21 cellular contexts compared by ENCODE assay signal in genomic region chr15:64810499-64811326, GRCh38. TPM values are rescaled to one million over a fixed set of nuclear protein-coding genes. Genes with fewer than 3 reads are reported as not detected.
A peak's percentile ranks its signal among the peaks of the same experiment; 100 is the strongest.
DNase-seq lines count a peak whose midpoint lies in the region; ATAC-seq and TF ChIP-seq lines count a peak whose summit lies in the region.
"Had no signal": no experiment of that assay in that cellular context is flagged by ENCODE, and none has a peak within 500 bp of the region (broad histone marks: within the 10 kb centered on the region; RNA-seq: fewer than 3 reads in every experiment).

No MANE protein-coding gene starts in this region.

- TF ChIP-seq CTCF in WTC11 (IDR thresholded peaks at IDR 0.05): no peak

- DNase-seq in GM23248 (no peak), WTC11 (ENCODE audit: low spot score) (peak; percentile 57), iPS-NIHi11 (ENCODE audit: low spot score) (peak; percentile 18), LoVo (ENCODE audit: low spot score) (no peak), NCI-H345 (lab: John Stamatoyannopoulos, UW) (no peak)
- DNase-seq: NCI-H1436 treated with DMSO at 0.1 percent for 48 hours had no signal

- H3K27ac ChIP-seq in GM23248 (no peak overlapping the region), stomach smooth muscle (ENCODE audit: low read length) (peak overlapping the region; percentile 98)
- H3K27ac ChIP-seq: heart right ventricle had no signal

- H3K4me3 ChIP-seq in GM23248 (no peak overlapping the region), stomach smooth muscle (ENCODE audit: low read length in 2 of 2) (peak overlapping the region in 1 of 2 donors; percentile 35)
- H3K4me3 ChIP-seq: heart right ventricle, MG63, Peyer's patch had no signal

- peaks cover 83% of the 10 kb centered on the region for H3K4me1 Mint-ChIP-seq in WTC11

- H3K9ac ChIP-seq in GM23248: no peak overlapping the region
- H3K9ac ChIP-seq in stomach smooth muscle (ENCODE audit: low read length in 2 of 2): peak overlapping the region in 1 of 2 donors; percentile 62

- H3K27me3 ChIP-seq in GM23248 (replicated peaks; ENCODE audit: insufficient read depth): 0 out of 2 replicates have a peak, but pooled peaks cover 8% of the 10 kb centered on the region
- no peaks in the 10 kb centered on the region for H3K27me3 ChIP-seq in stomach smooth muscle (ENCODE audit: control insufficient read depth in 1 of 2, insufficient read depth in 2 of 2, low read length in 2 of 2)
- H3K27me3 ChIP-seq: MG63, Peyer's patch had no signal

- no peaks in the 10 kb centered on the region for H3K9me2 ChIP-seq in GM23248 (ENCODE audit: insufficient read depth)

- H3K27me3 Mint-ChIP-seq in WTC11 (ENCODE audit: low read depth): no peaks in the 10 kb centered on the region
- H3K27me3 Mint-ChIP-seq: activated naive CD8-positive, alpha-beta T cell had no signal

- peak overlapping the region; percentile 31 for H3K4me2 ChIP-seq in GM23248 (ENCODE audit: unreplicated experiment)

- ATAC-seq in WTC11 (peak; percentile 7), GM18505 (IDR thresholded peaks at IDR 0.05; ENCODE audit: unreplicated experiment) (no peak), HG02571 (IDR thresholded peaks at IDR 0.05; ENCODE audit: unreplicated experiment) (no peak)

- H3K27ac Mint-ChIP-seq in WTC11: peak overlapping the region; percentile 99
- H3K27ac Mint-ChIP-seq: activated CD8-positive, alpha-beta T cell treated with anti-CD3 and anti-CD28 coated beads, Interleukin-2, amount 10 ng/mL, durations not matched to agents 7 days and 5 days; activated naive CD8-positive, alpha-beta T cell; activated T-cell treated with anti-CD3 and anti-CD28 coated beads, Interleukin-2, amount 50 U/mL, for 72 hours; effector memory CD8-positive, alpha-beta T cell; progenitor cell of endocrine pancreas; T-helper 2 cell treated with Interferon-gamma antibody and Interleukin-4, amounts not matched to agents 5 μg/mL and 100 μg/mL, for 36 hours had no signal

- H3F3A ChIP-seq in GM23248 (ENCODE audit: insufficient read depth): no peaks in the 10 kb centered on the region

- POLR2A ChIA-PET in WTC11 (lab: Charles Lee): interaction anchor here (0.5 to 5.6 kb wide), 22 partner anchors 9 to 110 kb away, joined by 3 to 45 read pairs (median 4); partner anchors contain the start of genes PIF1 and PLEKHO2

- peak overlapping the region; percentile 50; the same call in 1 of the 2 replicates for H2AFZ ChIP-seq in GM23248

- no peaks in the 10 kb centered on the region for H3K9me3 Mint-ChIP-seq in WTC11
- H3K9me3 Mint-ChIP-seq: activated T-cell treated with anti-CD3 and anti-CD28 coated beads, Interleukin-2, amount 50 U/mL, for 72 hours; CD8-positive, alpha-beta memory T cell; effector memory CD8-positive, alpha-beta T cell; natural killer cell; T-helper 2 cell treated with Interferon-gamma antibody and Interleukin-4, amounts not matched to agents 5 μg/mL and 100 μg/mL, for 36 hours had no signal

- peak overlapping the region; percentile 63 for H3K4me3 Mint-ChIP-seq in WTC11
- H3K4me3 Mint-ChIP-seq: activated CD8-positive, alpha-beta T cell treated with anti-CD3 and anti-CD28 coated beads, Interleukin-2, amount 10 ng/mL, durations not matched to agents 7 days and 5 days; activated naive CD8-positive, alpha-beta T cell; activated T-cell treated with anti-CD3 and anti-CD28 coated beads, Interleukin-2, amount 50 U/mL, for 72 hours; CD8-positive, alpha-beta memory T cell; effector memory CD8-positive, alpha-beta T cell; natural killer cell; T-helper 2 cell treated with Interferon-gamma antibody and Interleukin-4, amounts not matched to agents 5 μg/mL and 100 μg/mL, for 36 hours had no signal

- no peaks in the 10 kb centered on the region for H3K4me1 ChIP-seq in GM23248 (ENCODE audit: insufficient read depth)
- H3K4me1 ChIP-seq in stomach smooth muscle (ENCODE audit: control insufficient read depth, insufficient read depth, low read length): peaks cover 46% of the 10 kb centered on the region
- H3K4me1 ChIP-seq: Peyer's patch had no signal

- in situ Hi-C loops in GM23248 (cut with MboI): no loop called here

- H3K36me3 Mint-ChIP-seq in WTC11: peaks cover 9% of the 10 kb centered on the region; the same call in 1 of the 2 replicates
- H3K36me3 Mint-ChIP-seq: activated naive CD8-positive, alpha-beta T cell; CD8-positive, alpha-beta memory T cell; natural killer cell had no signal

- CTCF ChIA-PET in WTC11 (lab: Charles Lee): interaction anchor here (0.6 to 7.6 kb wide), 35 partner anchors 9 to 610 kb away, joined by 3 to 122 read pairs (median 6); partner anchors contain the start of genes ANKDD1A, PIF1 and RBPMS2

- no peaks in the 10 kb centered on the region for H3K36me3 ChIP-seq in GM23248 (ENCODE audit: low read depth)
- H3K36me3 ChIP-seq in stomach smooth muscle (ENCODE audit: control insufficient read depth in 2 of 2, insufficient read depth in 2 of 2, low read length in 2 of 2): no peaks in the 10 kb centered on the region
- H3K36me3 ChIP-seq: heart right ventricle, MG63, Peyer's patch had no signal

- 72 to 75% methylated on average over 6 of the region's 6 CpGs for WGBS in GM23248 (ENCODE audit: low coverage in 1 of 2, low lambda C conversion rate in 2 of 2, missing lambda C conversion rate in 2 of 2), 2 experiments

- H3K9me3 ChIP-seq in GM23248 (ENCODE audit: low read depth): no peaks in the 10 kb centered on the region
- no peaks in the 10 kb centered on the region for H3K9me3 ChIP-seq in stomach smooth muscle (ENCODE audit: control insufficient read depth in 2 of 2, low read length in 2 of 2)
- H3K9me3 ChIP-seq: heart right ventricle, MG63, Peyer's patch had no signal

- H3K79me2 ChIP-seq in GM23248 (ENCODE audit: insufficient read depth): no peaks in the 10 kb centered on the region

- H4K20me1 ChIP-seq in GM23248 (ENCODE audit: insufficient read depth): no peaks in the 10 kb centered on the region

- TF ChIP-seq POLR2A in GM18505 (IDR thresholded peaks at IDR 0.05; ENCODE audit: borderline replicate concordance, extremely low read depth, insufficient read depth, insufficient read length): no peak

TF ChIP-seq in WTC11, 78 proteins besides CTCF, POLR2A, EP300 and RAD21 (continues in another document):
- no peak for TF ChIP-seq GRHL2 (CRISPR knock-in tag; IDR thresholded peaks at IDR 0.05; ENCODE audit: insufficient replicate concordance, severe bottlenecking)
- 0 out of 2 replicates have a peak, but pooled peaks have one; percentile 40 for TF ChIP-seq PRRX2 (CRISPR knock-in tag; IDR thresholded peaks at IDR 0.05)
- TF ChIP-seq ESRRA (CRISPR knock-in tag; IDR thresholded peaks at IDR 0.05; ENCODE audit: borderline replicate concordance): no peak
- peak; percentile 55 for TF ChIP-seq SP1 (CRISPR knock-in tag; conservative IDR thresholded peaks at IDR 0.05)
- TF ChIP-seq GTF2I (CRISPR knock-in tag; conservative IDR thresholded peaks at IDR 0.05): no peak
- TF ChIP-seq CREM (CRISPR knock-in tag; IDR thresholded peaks at IDR 0.05): 0 out of 2 replicates have a peak, but pooled peaks have one; percentile 2
- no peak for TF ChIP-seq ETV6 (CRISPR knock-in tag; IDR thresholded peaks at IDR 0.05)
- TF ChIP-seq E2F4 (CRISPR knock-in tag; IDR thresholded peaks at IDR 0.05; ENCODE audit: borderline replicate concordance, low read depth): no peak
- TF ChIP-seq CDX4 (CRISPR knock-in tag; IDR thresholded peaks at IDR 0.05; ENCODE audit: borderline replicate concordance): no peak
- TF ChIP-seq CREB1 (CRISPR knock-in tag; IDR thresholded peaks at IDR 0.05): no peak
- no peak for TF ChIP-seq ZNF263 (CRISPR knock-in tag; IDR thresholded peaks at IDR 0.05; ENCODE audit: low read depth)
- no peak for TF ChIP-seq ELF4 (CRISPR knock-in tag; IDR thresholded peaks at IDR 0.05; ENCODE audit: low read depth)
- TF ChIP-seq ZNF232 (CRISPR knock-in tag; IDR thresholded peaks at IDR 0.05): no peak
- no peak for TF ChIP-seq ATF1 (CRISPR knock-in tag; IDR thresholded peaks at IDR 0.05)
- no peak for TF ChIP-seq NR2C2 (CRISPR knock-in tag; IDR thresholded peaks at IDR 0.05)
- no peak for TF ChIP-seq RELA (CRISPR knock-in tag; IDR thresholded peaks at IDR 0.05; ENCODE audit: borderline replicate concordance)
- TF ChIP-seq HMGA2 (CRISPR knock-in tag; IDR thresholded peaks at IDR 0.05): no peak
- TF ChIP-seq ZNF423 (CRISPR knock-in tag; IDR thresholded peaks at IDR 0.05): peak; percentile 69; the same call in 1 of the 2 replicates
- TF ChIP-seq MYBL2 (CRISPR knock-in tag; IDR thresholded peaks at IDR 0.05): 0 out of 2 replicates have a peak, but pooled peaks have one; percentile 62
- no peak for TF ChIP-seq FOXJ3 (CRISPR knock-in tag; IDR thresholded peaks at IDR 0.05; ENCODE audit: borderline replicate concordance)
- no peak for TF ChIP-seq NFYB (CRISPR knock-in tag; conservative IDR thresholded peaks at IDR 0.05; ENCODE audit: low read depth)

RNA-seq across cellular contexts. Expression of gene PIF1, which starts 14.7 kb away (rescaled TPM):
- total RNA-seq in GM23248 (2014; rRNA removed; shearing (Covaris generic)): 9.7 and 11.3 TPM in 2 replicates
- 7.0 and 8.1 TPM in 2 replicates for polyA plus RNA-seq in GM23248 (2016; fragmentation: Nextera tagmentation; extraction: Ambion mirVana)
- total RNA-seq in WTC11 (2021): 174 to 249 TPM (median 184 TPM) in 3 replicates

RNA-seq across cellular contexts. Expression of gene PLEKHO2, which starts 31.0 kb away (rescaled TPM):
- total RNA-seq in GM23248 (2014; rRNA removed; shearing (Covaris generic)): 27.2 and 35.3 TPM in 2 replicates
- polyA plus RNA-seq in GM23248 (2016; fragmentation: Nextera tagmentation; extraction: Ambion mirVana): 30.7 and 32.3 TPM in 2 replicates
- 21.6 to 22.1 TPM (median 21.9 TPM) in 3 replicates for total RNA-seq in WTC11 (2021)

RNA-seq across cellular contexts. Expression of gene RBPMS2, which starts 35.3 kb away (rescaled TPM):
- not detected in 2 replicates for total RNA-seq in GM23248 (2014; rRNA removed; shearing (Covaris generic))
- polyA plus RNA-seq in GM23248 (2016; fragmentation: Nextera tagmentation; extraction: Ambion mirVana): 0.54 and 0.71 TPM in 2 replicates
- total RNA-seq in WTC11 (2021): 195 to 210 TPM (median 202 TPM) in 3 replicates
- total RNA-seq: activated CD8-positive, alpha-beta T cell treated with anti-CD3 and anti-CD28 coated beads, Interleukin-2, amount 10 ng/mL, durations not matched to agents 7 days and 5 days; CD8-positive, alpha-beta memory T cell; fibroblast of lung had no signal
- polyA plus RNA-seq: CD8-positive, alpha-beta memory T cell had no signal

Comparison
In these comparisons a context has a peak if more than half of its experiments do, and no peak if none do; other contexts are left out.
1. DNase-seq: peak in WTC11 (single experiment) and iPS-NIHi11 (single experiment); none in GM23248 (single experiment), LoVo (single experiment) and NCI-H345 (single experiment).
2. RNA of gene PIF1, which starts 14.7 kb away (total RNA-seq): 174 to 249 TPM in WTC11; 9.7 to 11.3 TPM in GM23248; every median in the first group is over 10 times any median in the second.
3. RNA of gene RBPMS2, which starts 35.3 kb away (total RNA-seq): 195 to 210 TPM in WTC11; not detected in GM23248; every median in the first group is over 100 times any median in the second.